Comparison of ENCODE assay signal across 17 cellular contexts in the genomic region with DNA sequence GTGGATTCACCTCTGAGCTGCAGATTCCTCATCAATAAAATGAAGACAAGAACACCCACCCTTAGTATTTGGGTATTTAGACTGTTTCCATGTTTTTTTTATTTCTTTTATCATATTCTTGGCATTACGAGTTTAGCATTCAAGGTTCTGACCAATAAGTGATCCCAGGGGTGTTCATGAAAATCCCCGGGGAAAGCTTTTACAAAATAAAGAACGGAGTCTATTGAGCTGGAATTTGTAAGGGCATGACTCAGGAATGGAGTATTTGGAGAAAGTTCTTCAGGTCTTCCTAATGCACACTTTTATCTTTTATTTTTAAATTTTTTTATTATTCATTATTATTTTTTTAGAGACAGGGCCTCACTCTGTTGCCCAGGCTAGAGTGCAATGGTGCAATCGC.
"Had no signal": no experiment of that assay in that cellular context is flagged by ENCODE, and none has a peak within 500 bp of the region (broad histone marks: within the 10 kb centered on the region; RNA-seq: fewer than 3 reads in every experiment).

No MANE protein-coding gene starts in this region.

- H3K4me3 ChIP-seq: adrenal gland, body of pancreas, gastrocnemius medialis, heart right ventricle, left lung, mucosa of descending colon, psoas muscle, right lobe of liver had no signal

- H3K4me1 ChIP-seq: body of pancreas, gastrocnemius medialis, psoas muscle had no signal

- ATAC-seq: body of pancreas; esophagus mucosa; gastrocnemius medialis; heart right ventricle; left lung; mucosa of descending colon; naive thymus-derived CD8-positive, alpha-beta T cell; psoas muscle; right lobe of liver had no signal

- H3K27ac ChIP-seq: adrenal gland, body of pancreas, gastrocnemius medialis, heart right ventricle, left lung, psoas muscle, right lobe of liver had no signal

- H3K9me3 ChIP-seq: adrenal gland, body of pancreas, gastrocnemius medialis, mucosa of descending colon, psoas muscle, right lobe of liver had no signal

- DNase-seq: activated CD4-positive, alpha-beta T cell treated with anti-CD3 and anti-CD28 coated beads, Interleukin-2, amount 50 U/mL, for 1 hour; activated naive CD4-positive, alpha-beta T cell treated with anti-CD3 and anti-CD28 coated beads, Interleukin-2, amount 50 U/mL, for 16 hours; activated T-cell treated with anti-CD3 and anti-CD28 coated beads, Interleukin-2, amount 50 U/mL, for 1 hour; adrenal gland; body of pancreas; cerebellar nuclear complex; gastrocnemius medialis; heart right ventricle; left lung; mucosa of descending colon; naive thymus-derived CD8-positive, alpha-beta T cell; nucleus accumbens; psoas muscle; right lobe of liver; stimulated activated CD4-positive, alpha-beta T cell treated with anti-CD3 and anti-CD28 coated beads, Interleukin-2, amount 100 ng/mL, for 24 hours; stimulated activated naive CD4-positive, alpha-beta T cell had no signal

- H3K36me3 ChIP-seq: adrenal gland, gastrocnemius medialis, heart right ventricle, left lung, right lobe of liver had no signal

- H3K27me3 ChIP-seq: adrenal gland, body of pancreas, gastrocnemius medialis, right lobe of liver had no signal
